1 cellular context compared by ENCODE assay signal in genomic region chr11:96328395-96329010, GRCh38.
TF ChIP-seq lines count a peak whose summit lies in the region.

No MANE protein-coding gene starts in this region.

TF ChIP-seq in K562, 482 proteins besides CTCF, POLR2A, EP300 and RAD21 (continues in another document):
- TF ChIP-seq RBM14 (IDR thresholded peaks at IDR 0.05; ENCODE audit: borderline replicate concordance, insufficient read depth, low read depth, low read length) (no peak), SMARCE1 (IDR thresholded peaks at IDR 0.05) (peak; percentile 73), NFIC (IDR thresholded peaks at IDR 0.05) (peak; percentile 59), PBX2 (CRISPR knock-in tag; IDR thresholded peaks at IDR 0.05; ENCODE audit: low read depth) (no peak), PBX2 (tag; conservative IDR thresholded peaks at IDR 0.05; ENCODE audit: low read depth) (peak; percentile 57; the same call in 1 of the 2 replicates), SREBF1 (IDR thresholded peaks at IDR 0.05; ENCODE audit: borderline replicate concordance, low read depth, low read length) (no peak), CBFB (CRISPR knock-in tag; IDR thresholded peaks at IDR 0.05) (no peak), VEZF1 (CRISPR knock-in tag; IDR thresholded peaks at IDR 0.05) (peak; percentile 39; the same call in 1 of the 2 replicates), ZNF589 (CRISPR knock-in tag; IDR thresholded peaks at IDR 0.05; ENCODE audit: low read depth) (no peak), FUS (optimal IDR thresholded peaks at IDR 0.05; ENCODE audit: low read depth, low read length) (no peak), MAFK (IDR thresholded peaks at IDR 0.05; ENCODE audit: low read length) (no peak), HIVEP1 (CRISPR knock-in tag; IDR thresholded peaks at IDR 0.05) (no peak), KLF13 (tag; IDR thresholded peaks at IDR 0.05; ENCODE audit: borderline replicate concordance, low read depth) (no peak), POLR2H (tag; IDR thresholded peaks at IDR 0.05; ENCODE audit: low read depth) (no peak; the same call in 1 of the 2 replicates), ZNF79 (CRISPR knock-in tag; IDR thresholded peaks at IDR 0.05; ENCODE audit: low read depth) (no peak), ZNF384 (IDR thresholded peaks at IDR 0.05; ENCODE audit: low read depth, low read length) (peak; percentile 82), TRIM24 (IDR thresholded peaks at IDR 0.05) (peak in 1 of 2 experiments; percentile 17; a peak in 1 of 4 replicates), ZNF197 (CRISPR knock-in tag; IDR thresholded peaks at IDR 0.05; ENCODE audit: low read depth) (no peak), SMAD4 (CRISPR knock-in tag; conservative IDR thresholded peaks at IDR 0.05) (0 out of 2 replicates have a peak, but pooled peaks have one; percentile 28), TCF3 (CRISPR knock-in tag; IDR thresholded peaks at IDR 0.05) (no peak), ZNF354B (CRISPR knock-in tag; IDR thresholded peaks at IDR 0.05) (no peak), ZNF140 (CRISPR knock-in tag; IDR thresholded peaks at IDR 0.05) (no peak), MGA (IDR thresholded peaks at IDR 0.05) (no peak), HDAC1 (IDR thresholded peaks at IDR 0.05) (peak in 1 of 2 experiments; percentile 23; a peak in 1 of 4 replicates), BDP1 (IDR thresholded peaks at IDR 0.05; ENCODE audit: insufficient read depth, insufficient read length) (no peak), TRIM25 (IDR thresholded peaks at IDR 0.05; ENCODE audit: borderline replicate concordance) (no peak), RBBP5 (IDR thresholded peaks at IDR 0.05; ENCODE audit: borderline replicate concordance, insufficient read depth, low read length, poor library complexity, severe bottlenecking) (peak; percentile 21), TBL1XR1 (IDR thresholded peaks at IDR 0.05; ENCODE audit: low read length in 2 of 2) (no peak), ZNF23 (CRISPR knock-in tag; IDR thresholded peaks at IDR 0.05) (no peak), ZNF24 (IDR thresholded peaks at IDR 0.05) (no peak), TFAP4 (CRISPR knock-in tag; IDR thresholded peaks at IDR 0.05; ENCODE audit: borderline replicate concordance) (no peak), FOXO4 (CRISPR knock-in tag; IDR thresholded peaks at IDR 0.05) (no peak), MEIS2 (IDR thresholded peaks at IDR 0.05; ENCODE audit: partially characterized antibody) (peak; percentile 37), MCM5 (IDR thresholded peaks at IDR 0.05; ENCODE audit: low read depth) (no peak), NR1H2 (CRISPR knock-in tag; IDR thresholded peaks at IDR 0.05) (no peak), MIER1 (IDR thresholded peaks at IDR 0.05; ENCODE audit: low read depth) (no peak), ASH1L (IDR thresholded peaks at IDR 0.05; ENCODE audit: borderline replicate concordance, low read depth, partially characterized antibody) (no peak), ZFP30 (CRISPR knock-in tag; IDR thresholded peaks at IDR 0.05; ENCODE audit: borderline replicate concordance) (no peak), POLR2AphosphoS5 (IDR thresholded peaks at IDR 0.05; ENCODE audit: control insufficient read depth, insufficient read depth, low read depth, low read length) (peak; percentile 35; the same call in 1 of the 2 replicates), RBM34 (IDR thresholded peaks at IDR 0.05; ENCODE audit: borderline replicate concordance, insufficient read depth, low read length) (no peak), MCM2 (IDR thresholded peaks at IDR 0.05; ENCODE audit: low read depth) (no peak), FOXP1 (CRISPR knock-in tag; IDR thresholded peaks at IDR 0.05) (no peak), NR3C1 (CRISPR knock-in tag; IDR thresholded peaks at IDR 0.05) (no peak), ARID3B (CRISPR knock-in tag; IDR thresholded peaks at IDR 0.05; ENCODE audit: borderline replicate concordance) (no peak), ZNF586 (CRISPR knock-in tag; conservative IDR thresholded peaks at IDR 0.05) (no peak)
